ENCODE assay signal across 8 cellular contexts in genomic region chr6:150881911-150882481, GRCh38. TPM values are rescaled to one million over a fixed set of nuclear protein-coding genes. Genes with fewer than 3 reads are reported as not detected.
A peak's percentile ranks its signal among the peaks of the same experiment; 100 is the strongest.
DNase-seq lines count a peak whose midpoint lies in the region; ATAC-seq and TF ChIP-seq lines count a peak whose summit lies in the region.

No MANE protein-coding gene starts in this region.

- peaks cover 14% of the 10 kb centered on the region for H3K79me2 ChIP-seq in fibroblast of lung (ENCODE audit: control insufficient read depth, insufficient read depth, low read length)

- TF ChIP-seq CTCF in Panc1 (IDR thresholded peaks at IDR 0.05): no peak
- no peak for TF ChIP-seq CTCF in fibroblast of lung (conservative IDR thresholded peaks at IDR 0.05 in 1 of 2, IDR thresholded peaks at IDR 0.05 in 1 of 2; ENCODE audit: low read depth in 1 of 2, low read length in 2 of 2)
- TF ChIP-seq CTCF in omental fat pad (IDR thresholded peaks at IDR 0.05): no peak

- POLR2A ChIA-PET in Panc1 (lab: Charles Lee): no interaction called here

- DNase-seq in COR-L47 (lab: John Stamatoyannopoulos, UW) (peak; percentile 41), Panc1 (ENCODE audit: low read depth, low spot score) (no peak), fibroblast of lung (ENCODE audit: low read depth in 2 of 2) (peak; percentile 95 to 99), omental fat pad (ENCODE audit: low spot score) (no peak), DMS 273 treated with DMSO at 0.1 percent for 48 hours (lab: John Stamatoyannopoulos, UW) (no peak)
- no peak for DNase-seq in activated CD8-positive, alpha-beta memory T cell treated with anti-CD3 and anti-CD28 coated beads, Interleukin-2, amount 50 U/mL, for 48 hours

- H3K36me3 ChIP-seq in Panc1 (ENCODE audit: control insufficient read depth, insufficient read depth, low read length) (peaks cover 24% of the 10 kb centered on the region), fibroblast of lung (ENCODE audit: control insufficient read depth, insufficient read depth, low read length) (no peaks in the 10 kb centered on the region)

- H4K20me1 ChIP-seq in fibroblast of lung (ENCODE audit: control insufficient read depth, extremely low read depth, insufficient read depth, low read length): no peaks in the 10 kb centered on the region

- H3K27me3 ChIP-seq in Panc1 (ENCODE audit: control insufficient read depth, insufficient read depth, low read length) (no peaks in the 10 kb centered on the region), fibroblast of lung (ENCODE audit: control insufficient read depth, insufficient read depth, low read length) (no peaks in the 10 kb centered on the region)

- peaks cover 7% of the 10 kb centered on the region; the same call in 1 of the 2 replicates for H3K4me1 ChIP-seq in Panc1 (ENCODE audit: control insufficient read depth, insufficient read depth, low read length)
- H3K4me1 ChIP-seq in fibroblast of lung (ENCODE audit: control insufficient read depth, extremely low read depth, insufficient read depth, low read length): peaks cover 6% of the 10 kb centered on the region

- H3K9me3 ChIP-seq in Panc1 (ENCODE audit: control insufficient read depth, insufficient read depth, low read depth, low read length) (no peaks in the 10 kb centered on the region), fibroblast of lung (ENCODE audit: control insufficient read depth, insufficient read depth, low read depth, low read length) (no peaks in the 10 kb centered on the region)

- H2AFZ ChIP-seq in fibroblast of lung (ENCODE audit: low read length): no peak overlapping the region

- CTCF ChIA-PET in Panc1 (lab: Charles Lee): no interaction called here

- H3K27ac ChIP-seq in Panc1 (ENCODE audit: low read length) (no peak overlapping the region; the same call in 1 of the 2 replicates), fibroblast of lung (ENCODE audit: insufficient read depth, low read length) (peak overlapping the region; percentile 81)

- H3K9ac ChIP-seq in fibroblast of lung (ENCODE audit: insufficient read depth, low read length): no peak overlapping the region

- H3K4me3 ChIP-seq in Panc1 (ENCODE audit: low read depth in 2 of 2, low read length in 2 of 2) (no peak overlapping the region), fibroblast of lung (replicated peaks in 1 of 4; ENCODE audit: control extremely low read depth in 1 of 4, insufficient read depth in 1 of 4, low read depth in 3 of 4, low read length in 4 of 4) (no peak overlapping the region)

- ATAC-seq in Panc1: peak; percentile 88
- ATAC-seq in omental fat pad (ENCODE audit: low FRiP score): peak; percentile 76
- no peak for ATAC-seq in HG03196 (IDR thresholded peaks at IDR 0.05; ENCODE audit: unreplicated experiment)
- ATAC-seq in GM19467 (IDR thresholded peaks at IDR 0.05; ENCODE audit: unreplicated experiment): no peak

- intact Hi-C loops in Panc1 (cut with micrococcal nuclease; ENCODE audit: unreplicated experiment): no loop called here

- H3K4me2 ChIP-seq in fibroblast of lung (ENCODE audit: extremely low read depth, insufficient read depth, low read length): peak overlapping the region; percentile 27

- BruUV-seq in Panc1 (replicated peaks; lab: Mats Ljungman, UMichigan): no TSS peak

- in situ Hi-C loops in Panc1 (cut with HindIII; ENCODE audit: low pct_unique_long_range_greater_than_20kb, low sequenced_read_pairs): no loop called here

RNA-seq across cellular contexts. Expression of gene MTHFD1L, which starts 16.5 kb away (rescaled TPM):
- total RNA-seq in Panc1 (2021; ENCODE audit: unreplicated experiment): 76.2 TPM
- 45.2 TPM for polyA plus RNA-seq in Panc1 (2012; ENCODE audit: insufficient read length)
- 43.4 and 48.9 TPM in 2 replicates for total RNA-seq in fibroblast of lung
- 36.1 and 51.1 TPM in 2 replicates for polyA plus RNA-seq in fibroblast of lung
- 43.1 and 63.7 TPM in 2 replicates for polyA plus RNA-seq in fibroblast of lung (2012)
- 14.8 and 38.7 TPM in 2 replicates for polyA minus RNA-seq in fibroblast of lung (ENCODE audit: low replicate concordance)
- total RNA-seq in omental fat pad: 10 to 100 TPM in 3 of 4 donors, 1 to 10 TPM in 1; 4.7 to 45.9 (median 24.0) TPM

Comparison
In these comparisons a context has a peak if more than half of its experiments do, and no peak if none do; other contexts are left out.
1. DNase-seq: peak in COR-L47 (single experiment) and fibroblast of lung (2 of 2); none in Panc1 (single experiment), omental fat pad (single experiment), activated CD8-positive, alpha-beta memory T cell treated with anti-CD3 and anti-CD28 coated beads, Interleukin-2, amount 50 U/mL, for 48 hours (single experiment) and DMS 273 treated with DMSO at 0.1 percent for 48 hours (single experiment).
2. ATAC-seq: peak in Panc1 (single experiment) and omental fat pad (single experiment); none in HG03196 (single experiment) and GM19467 (single experiment).